9 cellular contexts compared by ENCODE assay signal in the genomic region with DNA sequence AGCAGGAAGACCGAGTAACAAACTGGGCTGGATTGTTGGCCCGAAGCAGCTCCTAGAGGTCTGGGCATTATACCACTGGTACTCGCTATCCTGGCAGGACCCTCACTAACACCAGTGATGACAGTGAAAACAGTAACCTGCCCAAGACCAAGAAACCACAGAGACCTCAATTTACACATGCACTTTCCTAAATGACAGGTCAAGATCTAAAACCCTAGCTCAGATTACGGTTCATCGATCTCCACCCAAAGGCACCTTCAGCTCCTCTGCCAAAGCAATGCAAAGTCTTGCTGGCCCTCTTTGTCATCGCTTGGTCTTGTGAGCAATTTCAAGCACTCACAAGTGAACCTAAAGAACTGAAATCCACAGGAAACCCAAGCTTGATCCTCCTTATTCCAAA. TPM values are rescaled to one million over a fixed set of nuclear protein-coding genes. Genes with fewer than 3 reads are reported as not detected.
DNase-seq lines count a peak whose midpoint lies in the region; ATAC-seq and TF ChIP-seq lines count a peak whose summit lies in the region.
"Had no signal": no experiment of that assay in that cellular context is flagged by ENCODE, and none has a peak within 500 bp of the region (broad histone marks: within the 10 kb centered on the region; RNA-seq: fewer than 3 reads in every experiment).

No MANE protein-coding gene starts in this region.

- DNase-seq in WTC11 (ENCODE audit: low spot score) (no peak), fibroblast of villous mesenchyme (ENCODE audit: low read depth) (peak; percentile 7), GM19240 (ENCODE audit: insufficient read length, low spot score) (no peak), NCI-H774 (lab: John Stamatoyannopoulos, UW) (no peak)
- DNase-seq: central memory CD4-positive, alpha-beta T cell had no signal

- peaks cover 37% of the 10 kb centered on the region for H3K36me3 Mint-ChIP-seq in WTC11

- H3K36me3 ChIP-seq in HEK293 (ENCODE audit: control insufficient read depth in 2 of 2, insufficient read depth in 1 of 2, low read length in 2 of 2) (peaks cover 35 to 55% of the 10 kb centered on the region in 2 experiments), skeletal muscle tissue (ENCODE audit: control insufficient read depth in 3 of 3, insufficient read depth in 3 of 3, low read length in 3 of 3) (peaks cover 15 to 19% (median 16%) of the 10 kb centered on the region in 3 donors)

- H3K27ac Mint-ChIP-seq in WTC11, result peak overlapping the region; percentile 96; the same call in 1 of the 2 replicates

- H3K27ac ChIP-seq in HEK293 (ENCODE audit: extremely low read depth, low read depth, low read length) (no peak overlapping the region), skeletal muscle tissue (ENCODE audit: low read depth, low read length) (peak overlapping the region; percentile 97)

- H3K9me3 ChIP-seq in HEK293 (ENCODE audit: control insufficient read depth, insufficient read depth, low read depth, low read length) (no peaks in the 10 kb centered on the region), skeletal muscle tissue (ENCODE audit: control insufficient read depth in 3 of 3, low read length in 3 of 3) (no peaks in the 10 kb centered on the region)

- no peaks in the 10 kb centered on the region for H3K9me3 Mint-ChIP-seq in WTC11

- H3K4me1 Mint-ChIP-seq in WTC11, result peaks cover 21% of the 10 kb centered on the region

- H3K4me1 ChIP-seq in HEK293 (ENCODE audit: control insufficient read depth, insufficient read depth, low read length) (peaks cover 17% of the 10 kb centered on the region), skeletal muscle tissue (ENCODE audit: control insufficient read depth in 3 of 3, insufficient read depth in 3 of 3, low read length in 3 of 3) (peaks cover 28 to 37% (median 32%) of the 10 kb centered on the region in 3 donors)

- CTCF ChIA-PET in HEK293 (lab: Yijun Ruan, JAX) (interaction anchor here (0.6 to 1.6 kb wide), 3 partner anchors 9 to 348 kb away, joined by 3 to 8 read pairs (median 6); no protein-coding TSS in a partner anchor), WTC11 (lab: Charles Lee) (no interaction called here)

- H3K4me3 ChIP-seq in HEK293 (ENCODE audit: low read depth, low read length) (peak overlapping the region; percentile 2; the same call in 1 of the 2 replicates), fibroblast of villous mesenchyme (ENCODE audit: low read depth, low read length) (peak overlapping the region; percentile 79), skeletal muscle tissue (ENCODE audit: low read length in 3 of 3) (peak overlapping the region; percentile 87 to 97 (median 92))

- peak overlapping the region; percentile 84 to 95 (median 92) for H3K9ac ChIP-seq in skeletal muscle tissue (ENCODE audit: low read depth in 1 of 3, low read length in 3 of 3)

- ATAC-seq in WTC11 (no peak), GM19397 (IDR thresholded peaks at IDR 0.05; ENCODE audit: unreplicated experiment) (no peak), GM21526 (IDR thresholded peaks at IDR 0.05; ENCODE audit: low FRiP score, unreplicated experiment) (no peak)

- H3K4me3 Mint-ChIP-seq in WTC11, result peak overlapping the region; percentile 98

- TF ChIP-seq CTCF in HEK293 (tag by site-specific recombination; IDR thresholded peaks at IDR 0.05) (no peak), WTC11 (IDR thresholded peaks at IDR 0.05) (no peak), fibroblast of villous mesenchyme (IDR thresholded peaks at IDR 0.05; ENCODE audit: insufficient read depth, low read depth, low read length) (no peak)

- no peaks in the 10 kb centered on the region for H3K27me3 ChIP-seq in skeletal muscle tissue (ENCODE audit: control insufficient read depth in 3 of 3, insufficient read depth in 3 of 3, low read length in 3 of 3)

- POLR2A ChIA-PET in HEK293 (lab: Yijun Ruan, JAX), result interaction anchor here (0.9 to 1.2 kb wide), 5 partner anchors 9 to 73 kb away, joined by 3 to 5 read pairs (median 4); no protein-coding TSS in a partner anchor
- POLR2A ChIA-PET in WTC11 (lab: Charles Lee), result no interaction called here

- H3K27me3 Mint-ChIP-seq in WTC11 (ENCODE audit: low read depth), result no peaks in the 10 kb centered on the region

TF ChIP-seq in HEK293, 187 proteins besides CTCF, POLR2A, EP300 and RAD21:
- TF ChIP-seq ZNF510 (tag by site-specific recombination; IDR thresholded peaks at IDR 0.05; ENCODE audit: insufficient replicate concordance) (no peak), ZNF394 (tag by site-specific recombination; IDR thresholded peaks at IDR 0.05; ENCODE audit: borderline replicate concordance) (no peak), ZNF292 (tag by site-specific recombination; IDR thresholded peaks at IDR 0.05; ENCODE audit: borderline replicate concordance, low read depth) (no peak), OSR2 (tag by site-specific recombination; IDR thresholded peaks at IDR 0.05) (no peak), ZNF791 (tag by site-specific recombination; IDR thresholded peaks at IDR 0.05) (no peak)
- TF ChIP-seq, protein P1, sequence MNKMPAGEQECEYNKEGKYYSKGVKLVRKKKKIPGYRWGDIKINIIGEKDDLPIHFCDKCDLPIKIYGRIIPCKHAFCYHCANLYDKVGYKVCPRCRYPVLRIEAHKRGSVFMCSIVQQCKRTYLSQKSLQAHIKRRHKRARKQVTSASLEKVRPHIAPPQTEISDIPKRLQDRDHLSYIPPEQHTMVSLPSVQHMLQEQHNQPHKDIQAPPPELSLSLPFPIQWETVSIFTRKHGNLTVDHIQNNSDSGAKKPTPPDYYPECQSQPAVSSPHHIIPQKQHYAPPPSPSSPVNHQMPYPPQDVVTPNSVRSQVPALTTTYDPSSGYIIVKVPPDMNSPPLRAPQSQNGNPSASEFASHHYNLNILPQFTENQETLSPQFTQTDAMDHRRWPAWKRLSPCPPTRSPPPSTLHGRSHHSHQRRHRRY (tag by site-specific recombination; IDR thresholded peaks at IDR 0.05), result no peak
- TF ChIP-seq, protein P2, sequence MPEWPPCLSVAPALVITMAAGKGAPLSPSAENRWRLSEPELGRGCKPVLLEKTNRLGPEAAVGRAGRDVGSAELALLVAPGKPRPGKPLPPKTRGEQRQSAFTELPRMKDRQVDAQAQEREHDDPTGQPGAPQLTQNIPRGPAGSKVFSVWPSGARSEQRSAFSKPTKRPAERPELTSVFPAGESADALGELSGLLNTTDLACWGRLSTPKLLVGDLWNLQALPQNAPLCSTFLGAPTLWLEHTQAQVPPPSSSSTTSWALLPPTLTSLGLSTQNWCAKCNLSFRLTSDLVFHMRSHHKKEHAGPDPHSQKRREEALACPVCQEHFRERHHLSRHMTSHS (tag by site-specific recombination; IDR thresholded peaks at IDR 0.05), result no peak

TF ChIP-seq in WTC11, 78 proteins besides CTCF, POLR2A, EP300 and RAD21 (continues in another document):
- TF ChIP-seq ESRRA (CRISPR knock-in tag; IDR thresholded peaks at IDR 0.05; ENCODE audit: borderline replicate concordance), result no peak
- TF ChIP-seq KAT7 (CRISPR knock-in tag; IDR thresholded peaks at IDR 0.05; ENCODE audit: borderline replicate concordance), result no peak
- TF ChIP-seq, protein P3, sequence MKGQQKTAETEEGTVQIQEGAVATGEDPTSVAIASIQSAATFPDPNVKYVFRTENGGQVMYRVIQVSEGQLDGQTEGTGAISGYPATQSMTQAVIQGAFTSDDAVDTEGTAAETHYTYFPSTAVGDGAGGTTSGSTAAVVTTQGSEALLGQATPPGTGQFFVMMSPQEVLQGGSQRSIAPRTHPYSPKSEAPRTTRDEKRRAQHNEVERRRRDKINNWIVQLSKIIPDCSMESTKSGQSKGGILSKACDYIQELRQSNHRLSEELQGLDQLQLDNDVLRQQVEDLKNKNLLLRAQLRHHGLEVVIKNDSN (CRISPR knock-in tag; IDR thresholded peaks at IDR 0.05), result no peak
- TF ChIP-seq RELA (CRISPR knock-in tag; IDR thresholded peaks at IDR 0.05; ENCODE audit: borderline replicate concordance), result no peak
- TF ChIP-seq ZNF423 (CRISPR knock-in tag; IDR thresholded peaks at IDR 0.05), result no peak
- TF ChIP-seq MYBL2 (CRISPR knock-in tag; IDR thresholded peaks at IDR 0.05), result no peak
- no peak for TF ChIP-seq ZNF317 (CRISPR knock-in tag; IDR thresholded peaks at IDR 0.05; ENCODE audit: borderline replicate concordance, low read depth)
- no peak for TF ChIP-seq ZNF219 (CRISPR knock-in tag; IDR thresholded peaks at IDR 0.05; ENCODE audit: borderline replicate concordance)
- TF ChIP-seq, protein P4, sequence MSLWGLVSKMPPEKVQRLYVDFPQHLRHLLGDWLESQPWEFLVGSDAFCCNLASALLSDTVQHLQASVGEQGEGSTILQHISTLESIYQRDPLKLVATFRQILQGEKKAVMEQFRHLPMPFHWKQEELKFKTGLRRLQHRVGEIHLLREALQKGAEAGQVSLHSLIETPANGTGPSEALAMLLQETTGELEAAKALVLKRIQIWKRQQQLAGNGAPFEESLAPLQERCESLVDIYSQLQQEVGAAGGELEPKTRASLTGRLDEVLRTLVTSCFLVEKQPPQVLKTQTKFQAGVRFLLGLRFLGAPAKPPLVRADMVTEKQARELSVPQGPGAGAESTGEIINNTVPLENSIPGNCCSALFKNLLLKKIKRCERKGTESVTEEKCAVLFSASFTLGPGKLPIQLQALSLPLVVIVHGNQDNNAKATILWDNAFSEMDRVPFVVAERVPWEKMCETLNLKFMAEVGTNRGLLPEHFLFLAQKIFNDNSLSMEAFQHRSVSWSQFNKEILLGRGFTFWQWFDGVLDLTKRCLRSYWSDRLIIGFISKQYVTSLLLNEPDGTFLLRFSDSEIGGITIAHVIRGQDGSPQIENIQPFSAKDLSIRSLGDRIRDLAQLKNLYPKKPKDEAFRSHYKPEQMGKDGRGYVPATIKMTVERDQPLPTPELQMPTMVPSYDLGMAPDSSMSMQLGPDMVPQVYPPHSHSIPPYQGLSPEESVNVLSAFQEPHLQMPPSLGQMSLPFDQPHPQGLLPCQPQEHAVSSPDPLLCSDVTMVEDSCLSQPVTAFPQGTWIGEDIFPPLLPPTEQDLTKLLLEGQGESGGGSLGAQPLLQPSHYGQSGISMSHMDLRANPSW (CRISPR knock-in tag; conservative IDR thresholded peaks at IDR 0.05; ENCODE audit: low read depth), result no peak
- TF ChIP-seq TEAD4 (CRISPR knock-in tag; IDR thresholded peaks at IDR 0.05), result no peak

RNA-seq across cellular contexts. Expression of a gene that starts 1.5 kb away (rescaled TPM):
- total RNA-seq in WTC11 (2021) (54.0 to 61.9 TPM (median 57.3 TPM) in 3 replicates), fibroblast of villous mesenchyme (45.7 and 68.7 TPM in 2 replicates), skeletal muscle tissue (37.6 TPM)

RNA-seq across cellular contexts. Expression of a gene that starts 27.3 kb away (rescaled TPM):
- total RNA-seq in WTC11 (2021) (16.1 to 17.3 TPM (median 17.1 TPM) in 3 replicates), fibroblast of villous mesenchyme (9.0 and 9.9 TPM in 2 replicates), skeletal muscle tissue (12.0 TPM)

RNA-seq across cellular contexts. Expression of a gene that starts 45.3 kb away (rescaled TPM):
- total RNA-seq in WTC11 (2021), result 266 to 273 TPM (median 266 TPM) in 3 replicates
- total RNA-seq in fibroblast of villous mesenchyme, result 328 and 392 TPM in 2 replicates
- 156 TPM for total RNA-seq in skeletal muscle tissue

RNA-seq across cellular contexts. Expression of a gene that starts 49.7 kb away (rescaled TPM):
- 102 to 111 TPM (median 104 TPM) in 3 replicates for total RNA-seq in WTC11 (2021)
- 4.2 and 7.8 TPM in 2 replicates for total RNA-seq in fibroblast of villous mesenchyme
- 3.1 TPM for total RNA-seq in skeletal muscle tissue

RNA-seq across cellular contexts. Expression of a gene that starts 55.7 kb away (rescaled TPM):
- total RNA-seq in WTC11 (2021) (1,832 to 2,028 TPM (median 1,945 TPM) in 3 replicates), fibroblast of villous mesenchyme (1,013 and 1,112 TPM in 2 replicates), skeletal muscle tissue (2,779 TPM)

Comparison
In these comparisons a context has a peak if more than half of its experiments do, and no peak if none do; other contexts are left out.
1. H3K4me3 ChIP-seq: peak in every context shown above with its lines; median percentile 92 in skeletal muscle tissue; 79 in fibroblast of villous mesenchyme; 2 in HEK293.